ENCODE assay signal across 1 cellular context in genomic region chr15:41801185-41801584, GRCh38.
TF ChIP-seq lines count a peak whose summit lies in the region.

No MANE protein-coding gene starts in this region.

TF ChIP-seq in IMR-90, 13 proteins besides CTCF, POLR2A, EP300 and RAD21 (continued from another document):
- TF ChIP-seq ELK1 (IDR thresholded peaks at IDR 0.05; ENCODE audit: borderline replicate concordance, low read depth, low read length) (no peak), USF2 (IDR thresholded peaks at IDR 0.05; ENCODE audit: low read depth, low read length) (no peak), SMC3 (IDR thresholded peaks at IDR 0.05; ENCODE audit: low read depth, low read length) (no peak), RFX5 (IDR thresholded peaks at IDR 0.05; ENCODE audit: low read depth, low read length) (no peak)
